8 cellular contexts compared by ENCODE assay signal in the genomic region with DNA sequence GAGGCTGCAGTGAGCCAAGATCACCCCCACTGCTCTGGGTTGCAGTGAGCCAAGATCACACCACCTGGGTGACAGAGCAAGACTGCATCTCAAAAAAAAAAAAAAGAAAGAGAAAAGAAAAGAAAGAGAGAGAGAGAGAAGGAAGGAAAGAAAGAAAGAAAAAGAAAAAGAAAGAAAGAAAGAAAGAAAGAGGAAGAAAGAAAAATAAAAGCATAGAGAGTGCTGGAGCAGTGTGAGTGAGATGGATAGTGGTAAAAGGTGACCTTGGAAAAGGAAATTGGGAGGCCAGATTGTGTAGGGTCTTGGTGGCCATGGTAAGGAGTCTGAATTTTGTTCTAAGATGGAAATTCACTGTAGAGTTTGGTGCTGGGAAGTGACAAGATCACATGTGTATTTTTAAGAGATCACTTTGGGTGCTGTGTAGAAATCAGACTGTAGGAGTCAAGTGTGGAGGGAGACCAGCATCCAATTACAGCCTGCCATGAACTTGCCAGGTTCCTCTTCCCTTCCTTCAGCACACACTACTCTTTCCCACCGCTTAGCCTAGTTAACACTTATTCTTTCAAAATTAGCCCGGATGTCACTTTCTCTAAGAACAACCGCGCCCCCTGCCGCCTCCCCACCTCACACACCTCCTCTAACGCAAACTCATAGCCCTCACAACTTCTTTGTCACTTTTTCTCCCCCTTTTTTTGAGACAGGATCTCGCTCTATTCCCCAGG. TPM values are rescaled to one million over a fixed set of nuclear protein-coding genes. Genes with fewer than 3 reads are reported as not detected.
DNase-seq lines count a peak whose midpoint lies in the region; ATAC-seq and TF ChIP-seq lines count a peak whose summit lies in the region.

No MANE protein-coding gene starts in this region.

- H4K20me1 ChIP-seq in DND-41 (ENCODE audit: insufficient read depth, low read length) = no peaks in the 10 kb centered on the region; the same call in 1 of the 2 replicates

- TF ChIP-seq CTCF in DND-41 (IDR thresholded peaks at IDR 0.05; ENCODE audit: borderline replicate concordance, extremely low read depth, low read length, poor library complexity, severe bottlenecking) (peak; percentile 92), epithelial cell of esophagus (IDR thresholded peaks at IDR 0.05; ENCODE audit: insufficient read depth, low read depth, low read length, missing control alignments) (peak; percentile 51), mucosa of descending colon (IDR thresholded peaks at IDR 0.05) (peak; percentile 34)

- H3K4me1 ChIP-seq in DND-41 (ENCODE audit: insufficient read depth, low read length) (peaks cover 25% of the 10 kb centered on the region), HUES64 (ENCODE audit: insufficient read depth, low read length) (peaks cover 5% of the 10 kb centered on the region; the same call in 1 of the 2 replicates), mucosa of descending colon (ENCODE audit: low read depth) (peaks cover 17% of the 10 kb centered on the region)

- peak overlapping the region; percentile 64 for H2AFZ ChIP-seq in DND-41 (ENCODE audit: low read depth, low read length)

- peak overlapping the region; percentile 84 for H3K9ac ChIP-seq in DND-41 (ENCODE audit: low read depth, low read length)
- H3K9ac ChIP-seq in HUES64 (ENCODE audit: low read depth, low read length) = peak overlapping the region; percentile 92

- H3K27me3 ChIP-seq in DND-41 (ENCODE audit: insufficient read depth, low read length, poor library complexity) (no peaks in the 10 kb centered on the region), HUES64 (ENCODE audit: insufficient read depth, low read length) (no peaks in the 10 kb centered on the region)

- intact Hi-C loops in mucosa of descending colon (cut with DNase I, micrococcal nuclease) = loop anchor here in 1 of 2 donors (10.0 kb wide), 1 partner anchor 52 kb away; a partner anchor contains a TSS

- H3K4me2 ChIP-seq in DND-41 (ENCODE audit: insufficient read depth, low read length) = peak overlapping the region; percentile 85

- ATAC-seq in DND-41 (ENCODE audit: insufficient read depth, low read depth) = peak; percentile 68
- ATAC-seq in mucosa of descending colon = peak; percentile 64
- ATAC-seq in GM21390 (IDR thresholded peaks at IDR 0.05; ENCODE audit: unreplicated experiment) = no peak

- H3K9me3 ChIP-seq in DND-41 (ENCODE audit: insufficient read depth, low read length, severe bottlenecking) (no peaks in the 10 kb centered on the region), HUES64 (ENCODE audit: insufficient read depth, low read depth, low read length) (no peaks in the 10 kb centered on the region), mucosa of descending colon (no peaks in the 10 kb centered on the region)

- H3K27ac ChIP-seq in DND-41 (ENCODE audit: low read length) = peak overlapping the region; percentile 97
- H3K27ac ChIP-seq in HUES64 (ENCODE audit: low read depth, low read length) = peak overlapping the region; percentile 84

- H3K36me3 ChIP-seq in DND-41 (ENCODE audit: insufficient read depth, low read length) (peaks cover 19% of the 10 kb centered on the region), HUES64 (ENCODE audit: insufficient read depth, low read length) (peaks cover 4% of the 10 kb centered on the region; the same call in 1 of the 2 replicates), mucosa of descending colon (ENCODE audit: low read depth) (peaks cover 6% of the 10 kb centered on the region)

- DNase-seq in DND-41 = peak; percentile 89
- DNase-seq in NOMO-1 treated with DMSO at 0.1 percent for 48 hours (lab: John Stamatoyannopoulos, UW; ENCODE audit: unreplicated experiment) = peak; percentile 96
- DNase-seq in activated CD8-positive, alpha-beta memory T cell treated with anti-CD3 and anti-CD28 coated beads, Interleukin-2, amount 50 U/mL, for 24 hours (ENCODE audit: extremely low read depth) = peak; percentile 53
- DNase-seq in epithelial cell of esophagus (ENCODE audit: low read depth) = peak; percentile 76
- DNase-seq in mucosa of descending colon = peak; percentile 87 to 91 (median 89)
- peak; percentile 63 to 86 for DNase-seq in stimulated activated CD8-positive, alpha-beta memory T cell treated with anti-CD3 and anti-CD28 coated beads, Interleukin-2, amount 100 ng/mL, for 48 hours (ENCODE audit: low read depth in 2 of 2)

- H3K4me3 ChIP-seq in DND-41 (ENCODE audit: low read depth in 1 of 2, low read length in 2 of 2) (peak overlapping the region; percentile 61 to 78), HUES64 (ENCODE audit: low read length) (peak overlapping the region; percentile 81), epithelial cell of esophagus (ENCODE audit: low read length) (peak overlapping the region; percentile 91), mucosa of descending colon (no peak overlapping the region)

- WGBS in HUES64 = under 1% methylated on average over 7 of the region's 7 CpGs

- peaks cover 35% of the 10 kb centered on the region for H3K79me2 ChIP-seq in DND-41 (ENCODE audit: insufficient read depth, low read length)

RNA-seq across cellular contexts. Expression of a gene that starts 17.9 kb away (rescaled TPM):
- polyA plus RNA-seq in HUES64 (2013, experiment 1 of 2) = 39.9 TPM
- 41.0 TPM for polyA plus RNA-seq in HUES64 (2013, experiment 2 of 2)
- 10 to 100 TPM; 26.1 to 41.1 (median 35.6) TPM for total RNA-seq in mucosa of descending colon

RNA-seq across cellular contexts. Expression of a gene that starts 18.7 kb away (rescaled TPM):
- polyA plus RNA-seq in HUES64 (2013, experiment 1 of 2) = 5.9 TPM
- polyA plus RNA-seq in HUES64 (2013, experiment 2 of 2) = 10.0 TPM
- 10 to 100 TPM; 22.4 to 35.9 (median 33.9) TPM for total RNA-seq in mucosa of descending colon

RNA-seq across cellular contexts. Expression of a gene that starts 28.9 kb away (rescaled TPM):
- polyA plus RNA-seq in HUES64 (2013, experiment 1 of 2) = 33.7 TPM
- 40.1 TPM for polyA plus RNA-seq in HUES64 (2013, experiment 2 of 2)
- 10 to 100 TPM; 16.9 to 42.6 (median 20.4) TPM for total RNA-seq in mucosa of descending colon

RNA-seq across cellular contexts. Expression of a gene that starts 35.8 kb away (rescaled TPM):
- 51.0 TPM for polyA plus RNA-seq in HUES64 (2013, experiment 1 of 2)
- 54.1 TPM for polyA plus RNA-seq in HUES64 (2013, experiment 2 of 2)
- 10 to 100 TPM; 43.6 to 53.4 (median 46.8) TPM for total RNA-seq in mucosa of descending colon

RNA-seq across cellular contexts. Expression of a gene that starts 47.0 kb away (rescaled TPM):
- 54.0 TPM for polyA plus RNA-seq in HUES64 (2013, experiment 1 of 2)
- 50.2 TPM for polyA plus RNA-seq in HUES64 (2013, experiment 2 of 2)
- 10 to 100 TPM; 43.7 to 51.7 (median 47.8) TPM for total RNA-seq in mucosa of descending colon

Comparison
In these comparisons a context has a peak if more than half of its experiments do, and no peak if none do; other contexts are left out.
1. CTCF ChIP-seq: peak in every context shown above with its lines; median percentile 92 in DND-41; 51 in epithelial cell of esophagus; 34 in mucosa of descending colon.